In the genomic region with DNA sequence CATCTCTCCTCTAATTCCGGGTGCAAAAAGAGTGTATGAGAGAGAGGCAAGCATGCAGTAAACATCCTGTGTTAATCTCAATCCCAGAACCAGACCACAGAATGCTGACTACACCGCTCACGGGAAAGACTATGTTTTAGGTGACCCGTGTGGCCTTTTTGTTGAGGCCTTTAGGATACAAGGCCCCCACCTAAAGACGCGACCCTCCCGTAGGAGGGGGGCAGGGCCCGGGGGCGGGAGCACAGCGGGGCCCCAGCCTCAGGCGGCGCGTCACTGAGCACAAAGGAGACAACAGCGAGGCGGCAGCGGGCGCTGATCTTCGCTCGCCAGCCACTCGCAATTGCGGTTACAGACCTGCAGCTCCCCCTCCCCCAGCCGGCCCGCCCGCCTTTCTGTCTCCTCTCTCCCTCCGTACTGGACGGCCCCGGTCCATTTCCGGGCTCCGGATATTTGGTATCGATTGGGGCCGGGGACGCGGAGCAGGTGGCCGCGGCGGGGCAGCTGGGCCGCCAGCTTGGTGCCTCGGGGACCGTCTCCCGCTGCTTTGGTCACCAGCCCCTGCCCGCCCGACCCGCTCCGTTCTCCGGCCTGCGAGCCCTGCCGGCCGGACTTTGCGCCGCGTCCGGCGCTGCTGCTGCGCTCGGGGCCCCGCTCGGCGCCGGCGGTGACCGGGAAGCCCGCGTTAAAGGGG, we compare ENCODE assay signal across 1 cellular context.
A peak's percentile ranks its signal among the peaks of the same experiment; 100 is the strongest.
TF ChIP-seq lines count a peak whose summit lies in the region.

TSS of gene CCDC50 (plus strand) at position 432 of the 691 bp plus-strand sequence. CDS start 281 bp downstream, outside the sequence.

TF ChIP-seq in K562, 482 proteins besides CTCF, POLR2A, EP300 and RAD21 (continued from another document):
- TF ChIP-seq, protein P1, sequence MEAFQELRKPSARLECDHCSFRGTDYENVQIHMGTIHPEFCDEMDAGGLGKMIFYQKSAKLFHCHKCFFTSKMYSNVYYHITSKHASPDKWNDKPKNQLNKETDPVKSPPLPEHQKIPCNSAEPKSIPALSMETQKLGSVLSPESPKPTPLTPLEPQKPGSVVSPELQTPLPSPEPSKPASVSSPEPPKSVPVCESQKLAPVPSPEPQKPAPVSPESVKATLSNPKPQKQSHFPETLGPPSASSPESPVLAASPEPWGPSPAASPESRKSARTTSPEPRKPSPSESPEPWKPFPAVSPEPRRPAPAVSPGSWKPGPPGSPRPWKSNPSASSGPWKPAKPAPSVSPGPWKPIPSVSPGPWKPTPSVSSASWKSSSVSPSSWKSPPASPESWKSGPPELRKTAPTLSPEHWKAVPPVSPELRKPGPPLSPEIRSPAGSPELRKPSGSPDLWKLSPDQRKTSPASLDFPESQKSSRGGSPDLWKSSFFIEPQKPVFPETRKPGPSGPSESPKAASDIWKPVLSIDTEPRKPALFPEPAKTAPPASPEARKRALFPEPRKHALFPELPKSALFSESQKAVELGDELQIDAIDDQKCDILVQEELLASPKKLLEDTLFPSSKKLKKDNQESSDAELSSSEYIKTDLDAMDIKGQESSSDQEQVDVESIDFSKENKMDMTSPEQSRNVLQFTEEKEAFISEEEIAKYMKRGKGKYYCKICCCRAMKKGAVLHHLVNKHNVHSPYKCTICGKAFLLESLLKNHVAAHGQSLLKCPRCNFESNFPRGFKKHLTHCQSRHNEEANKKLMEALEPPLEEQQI (IDR thresholded peaks at IDR 0.05), result peak; percentile 40; the same call in 1 of the 2 replicates
- 0 out of 2 replicates have a peak, but pooled peaks have one; percentile 59 for TF ChIP-seq E2F1 (CRISPR knock-in tag; IDR thresholded peaks at IDR 0.05)
- TF ChIP-seq MXD1 (CRISPR knock-in tag; IDR thresholded peaks at IDR 0.05; ENCODE audit: borderline replicate concordance, poor library complexity, severe bottlenecking), result no peak
- peak; percentile 13 for TF ChIP-seq DPF2 (IDR thresholded peaks at IDR 0.05)
- TF ChIP-seq CREB1 (IDR thresholded peaks at IDR 0.05), result peak; percentile 39; the same call in 1 of the 2 replicates
- no peak for TF ChIP-seq CREB1 (CRISPR knock-in tag; IDR thresholded peaks at IDR 0.05)
- no peak for TF ChIP-seq PTTG1 (tag; IDR thresholded peaks at IDR 0.05; ENCODE audit: low read depth)
- TF ChIP-seq HDAC1 (IDR thresholded peaks at IDR 0.05), result peak in 1 of 2 experiments; percentile 17; a peak in 1 of 4 replicates
- TF ChIP-seq SIN3A (IDR thresholded peaks at IDR 0.05; ENCODE audit: borderline replicate concordance in 2 of 2, control insufficient read depth in 1 of 2, low read depth in 2 of 2, low read length in 2 of 2), result peak in 1 of 2 experiments; percentile 49; a peak in 1 of 4 replicates
- TF ChIP-seq KDM1A (IDR thresholded peaks at IDR 0.05), result peak in 1 of 2 experiments; percentile 10; a peak in 2 of 4 replicates
- TF ChIP-seq, protein P2, sequence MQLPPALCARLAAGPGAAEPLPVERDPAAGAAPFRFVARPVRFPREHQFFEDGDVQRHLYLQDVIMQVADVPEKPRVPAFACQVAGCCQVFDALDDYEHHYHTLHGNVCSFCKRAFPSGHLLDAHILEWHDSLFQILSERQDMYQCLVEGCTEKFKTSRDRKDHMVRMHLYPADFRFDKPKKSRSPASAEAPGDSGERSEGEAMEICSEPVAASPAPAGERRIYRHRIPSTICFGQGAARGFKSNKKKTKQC (CRISPR knock-in tag; IDR thresholded peaks at IDR 0.05), result no peak; the same call in 1 of the 2 replicates
- no peak for TF ChIP-seq ZNF41 (CRISPR knock-in tag; conservative IDR thresholded peaks at IDR 0.05)
- TF ChIP-seq NR2C2 (CRISPR knock-in tag; IDR thresholded peaks at IDR 0.05), result 0 out of 2 replicates have a peak, but pooled peaks have one; percentile 37
- no peak for TF ChIP-seq NR2C2 (tag; IDR thresholded peaks at IDR 0.05)
- TF ChIP-seq, protein P3, sequence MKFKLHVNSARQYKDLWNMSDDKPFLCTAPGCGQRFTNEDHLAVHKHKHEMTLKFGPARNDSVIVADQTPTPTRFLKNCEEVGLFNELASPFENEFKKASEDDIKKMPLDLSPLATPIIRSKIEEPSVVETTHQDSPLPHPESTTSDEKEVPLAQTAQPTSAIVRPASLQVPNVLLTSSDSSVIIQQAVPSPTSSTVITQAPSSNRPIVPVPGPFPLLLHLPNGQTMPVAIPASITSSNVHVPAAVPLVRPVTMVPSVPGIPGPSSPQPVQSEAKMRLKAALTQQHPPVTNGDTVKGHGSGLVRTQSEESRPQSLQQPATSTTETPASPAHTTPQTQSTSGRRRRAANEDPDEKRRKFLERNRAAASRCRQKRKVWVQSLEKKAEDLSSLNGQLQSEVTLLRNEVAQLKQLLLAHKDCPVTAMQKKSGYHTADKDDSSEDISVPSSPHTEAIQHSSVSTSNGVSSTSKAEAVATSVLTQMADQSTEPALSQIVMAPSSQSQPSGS (CRISPR knock-in tag; IDR thresholded peaks at IDR 0.05), result no peak
- TF ChIP-seq CXXC5 (CRISPR knock-in tag; IDR thresholded peaks at IDR 0.05), result peak; percentile 84
- peak; percentile 62; the same call in 1 of the 2 replicates for TF ChIP-seq MYC (IDR thresholded peaks at IDR 0.05; ENCODE audit: low read depth, low read length)
- no peak for TF ChIP-seq MYC (CRISPR knock-in tag; IDR thresholded peaks at IDR 0.05; ENCODE audit: borderline replicate concordance, low read depth)
- no peak for TF ChIP-seq ZNF311 (CRISPR knock-in tag; IDR thresholded peaks at IDR 0.05)
- no peak for TF ChIP-seq ZNF347 (CRISPR knock-in tag; IDR thresholded peaks at IDR 0.05; ENCODE audit: low read depth)
- TF ChIP-seq, protein P4, sequence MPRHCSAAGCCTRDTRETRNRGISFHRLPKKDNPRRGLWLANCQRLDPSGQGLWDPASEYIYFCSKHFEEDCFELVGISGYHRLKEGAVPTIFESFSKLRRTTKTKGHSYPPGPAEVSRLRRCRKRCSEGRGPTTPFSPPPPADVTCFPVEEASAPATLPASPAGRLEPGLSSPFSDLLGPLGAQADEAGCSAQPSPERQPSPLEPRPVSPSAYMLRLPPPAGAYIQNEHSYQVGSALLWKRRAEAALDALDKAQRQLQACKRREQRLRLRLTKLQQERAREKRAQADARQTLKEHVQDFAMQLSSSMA (CRISPR knock-in tag; IDR thresholded peaks at IDR 0.05), result no peak
- TF ChIP-seq RFX1 (IDR thresholded peaks at IDR 0.05), result no peak
- TF ChIP-seq, protein P5, sequence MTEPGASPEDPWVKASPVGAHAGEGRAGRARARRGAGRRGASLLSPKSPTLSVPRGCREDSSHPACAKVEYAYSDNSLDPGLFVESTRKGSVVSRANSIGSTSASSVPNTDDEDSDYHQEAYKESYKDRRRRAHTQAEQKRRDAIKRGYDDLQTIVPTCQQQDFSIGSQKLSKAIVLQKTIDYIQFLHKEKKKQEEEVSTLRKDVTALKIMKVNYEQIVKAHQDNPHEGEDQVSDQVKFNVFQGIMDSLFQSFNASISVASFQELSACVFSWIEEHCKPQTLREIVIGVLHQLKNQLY (CRISPR knock-in tag; conservative IDR thresholded peaks at IDR 0.05), result no peak
- TF ChIP-seq MCM2 (IDR thresholded peaks at IDR 0.05; ENCODE audit: low read depth), result no peak
- TF ChIP-seq CBX5 (IDR thresholded peaks at IDR 0.05; ENCODE audit: borderline replicate concordance, low read depth), result no peak
- peak; percentile 82 for TF ChIP-seq PCBP1 (IDR thresholded peaks at IDR 0.05; ENCODE audit: low read depth, low read length, poor library complexity, severe bottlenecking)
- TF ChIP-seq CC2D1A (IDR thresholded peaks at IDR 0.05), result no peak
- TF ChIP-seq FOSL1 (tag; conservative IDR thresholded peaks at IDR 0.05), result peak; percentile 40; the same call in 1 of the 2 replicates
- no peak for TF ChIP-seq MTA2 (IDR thresholded peaks at IDR 0.05; ENCODE audit: low read depth)
- no peak for TF ChIP-seq HDAC6 (IDR thresholded peaks at IDR 0.05; ENCODE audit: low read depth, low read length)
- TF ChIP-seq ZNF592 (IDR thresholded peaks at IDR 0.05), result peak; percentile 37; the same call in 1 of the 2 replicates
- TF ChIP-seq, protein P6, sequence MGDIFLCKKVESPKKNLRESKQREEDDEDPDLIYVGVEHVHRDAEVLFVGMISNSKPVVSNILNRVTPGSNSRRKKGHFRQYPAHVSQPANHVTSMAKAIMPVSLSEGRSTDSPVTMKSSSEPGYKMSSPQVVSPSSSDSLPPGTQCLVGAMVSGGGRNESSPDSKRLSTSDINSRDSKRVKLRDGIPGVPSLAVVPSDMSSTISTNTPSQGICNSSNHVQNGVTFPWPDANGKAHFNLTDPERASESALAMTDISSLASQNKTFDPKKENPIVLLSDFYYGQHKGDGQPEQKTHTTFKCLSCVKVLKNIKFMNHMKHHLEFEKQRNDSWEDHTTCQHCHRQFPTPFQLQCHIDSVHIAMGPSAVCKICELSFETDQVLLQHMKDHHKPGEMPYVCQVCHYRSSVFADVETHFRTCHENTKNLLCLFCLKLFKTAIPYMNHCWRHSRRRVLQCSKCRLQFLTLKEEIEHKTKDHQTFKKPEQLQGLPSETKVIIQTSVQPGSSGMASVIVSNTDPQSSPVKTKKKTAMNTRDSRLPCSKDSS (IDR thresholded peaks at IDR 0.05; ENCODE audit: low read depth, partially characterized antibody), result no peak
- TF ChIP-seq MAFF (IDR thresholded peaks at IDR 0.05; ENCODE audit: low read length), result no peak
- 0 out of 2 replicates have a peak, but pooled peaks have one; percentile 27 for TF ChIP-seq HDAC2 (IDR thresholded peaks at IDR 0.05)
- no peak for TF ChIP-seq HDAC3 (IDR thresholded peaks at IDR 0.05; ENCODE audit: borderline replicate concordance, partially characterized antibody)
- TF ChIP-seq, protein P7, sequence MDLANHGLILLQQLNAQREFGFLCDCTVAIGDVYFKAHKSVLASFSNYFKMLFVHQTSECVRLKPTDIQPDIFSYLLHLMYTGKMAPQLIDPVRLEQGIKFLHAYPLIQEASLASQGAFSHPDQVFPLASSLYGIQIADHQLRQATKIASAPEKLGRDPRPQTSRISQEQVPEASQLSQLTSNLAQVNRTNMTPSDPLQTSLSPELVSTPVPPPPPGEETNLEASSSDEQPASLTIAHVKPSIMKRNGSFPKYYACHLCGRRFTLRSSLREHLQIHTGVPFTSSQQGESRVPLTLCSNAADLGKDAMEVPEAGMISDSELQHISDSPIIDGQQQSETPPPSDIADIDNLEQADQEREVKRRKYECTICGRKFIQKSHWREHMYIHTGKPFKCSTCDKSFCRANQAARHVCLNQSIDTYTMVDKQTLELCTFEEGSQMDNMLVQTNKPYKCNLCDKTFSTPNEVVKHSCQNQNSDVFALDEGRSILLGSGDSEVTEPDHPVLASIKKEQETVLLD (IDR thresholded peaks at IDR 0.05), result no peak
- peak; percentile 44 for TF ChIP-seq CHD2 (IDR thresholded peaks at IDR 0.05; ENCODE audit: low read depth, low read length)
- no peak for TF ChIP-seq ZNF12 (CRISPR knock-in tag; IDR thresholded peaks at IDR 0.05)
- no peak for TF ChIP-seq OTX1 (CRISPR knock-in tag; IDR thresholded peaks at IDR 0.05)
- peak; percentile 87 for TF ChIP-seq MTA3 (IDR thresholded peaks at IDR 0.05; ENCODE audit: borderline replicate concordance)
- no peak for TF ChIP-seq CEBPB (tag; IDR thresholded peaks at IDR 0.05)
- no peak for TF ChIP-seq HINFP (tag; conservative IDR thresholded peaks at IDR 0.05; ENCODE audit: low read depth)
